ENCODE assay signal across 1 cellular context in the genomic region with DNA sequence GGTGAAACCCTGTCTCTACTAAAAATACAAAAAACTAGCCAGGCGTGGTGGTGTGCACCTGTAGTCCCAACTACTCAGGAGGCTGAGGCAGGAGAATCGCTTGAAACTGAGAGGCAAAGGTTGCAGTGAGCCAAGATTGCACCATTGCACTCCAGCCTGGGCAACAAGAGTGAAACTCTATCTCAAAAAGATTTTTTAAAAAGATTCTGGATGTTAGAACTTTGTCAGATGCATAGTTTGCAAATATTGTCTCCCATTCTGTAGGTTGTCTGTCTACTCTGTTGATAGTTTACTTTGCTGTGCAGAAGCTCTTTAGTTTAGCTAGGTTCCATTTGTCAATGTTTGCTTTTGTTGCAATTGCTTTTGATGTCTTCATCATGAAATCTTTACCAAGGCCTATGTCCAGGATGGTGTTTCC.
A peak's percentile ranks its signal among the peaks of the same experiment; 100 is the strongest.
TF ChIP-seq lines count a peak whose summit lies in the region.
"Not testable (repeated sequence)": the region's sequence is repeated elsewhere in the genome, so short reads cannot be mapped to it uniquely, and the experiment has no call there.

No MANE protein-coding gene starts in this region.

TF ChIP-seq in HepG2, 621 proteins besides CTCF, POLR2A, EP300 and RAD21 (continued from another document and continues in another):
- TF ChIP-seq MTA1 (CRISPR knock-in tag; IDR thresholded peaks at IDR 0.05; ENCODE audit: borderline replicate concordance) (peak; percentile 33; the same call in 1 of the 2 replicates), TARDBP (CRISPR knock-in tag; IDR thresholded peaks at IDR 0.05) (peak; percentile 81), ZNF331 (CRISPR knock-in tag; IDR thresholded peaks at IDR 0.05) (peak; percentile 78), ZNF792 (CRISPR knock-in tag; IDR thresholded peaks at IDR 0.05) (peak; percentile 82; the same call in 1 of the 2 replicates), MEIS1 (CRISPR knock-in tag; IDR thresholded peaks at IDR 0.05; ENCODE audit: borderline replicate concordance) (0 out of 2 replicates have a peak, but pooled peaks have one; percentile 51), FOXK1 (CRISPR knock-in tag; IDR thresholded peaks at IDR 0.05; ENCODE audit: borderline replicate concordance, low read depth) (peak; percentile 77), CCDC6 (CRISPR knock-in tag; IDR thresholded peaks at IDR 0.05) (peak; percentile 53; the same call in 1 of the 2 replicates), CEBPB (IDR thresholded peaks at IDR 0.05; ENCODE audit: borderline replicate concordance, low read depth, low read length) (peak; percentile 82), NCOA2 (CRISPR knock-in tag; IDR thresholded peaks at IDR 0.05) (peak; percentile 97), ZMYM3 (CRISPR knock-in tag; IDR thresholded peaks at IDR 0.05) (peak; percentile 97), SMC3 (IDR thresholded peaks at IDR 0.05; ENCODE audit: low read length) (peak; percentile 8; the same call in 1 of the 2 replicates), ZNF644 (CRISPR knock-in tag; IDR thresholded peaks at IDR 0.05; ENCODE audit: low read depth) (peak; percentile 87), TFE3 (CRISPR knock-in tag; IDR thresholded peaks at IDR 0.05) (peak; percentile 71; the same call in 1 of the 2 replicates), KLF11 (CRISPR knock-in tag; IDR thresholded peaks at IDR 0.05) (peak; percentile 69; the same call in 1 of the 2 replicates), KDM4B (CRISPR knock-in tag; IDR thresholded peaks at IDR 0.05) (0 out of 2 replicates have a peak, but pooled peaks have one; percentile 51), ZNF460 (CRISPR knock-in tag; IDR thresholded peaks at IDR 0.05; ENCODE audit: borderline replicate concordance) (peak; percentile 100), FOXA1 (IDR thresholded peaks at IDR 0.05) (peak; percentile 95), FOXA1 (CRISPR knock-in tag; IDR thresholded peaks at IDR 0.05) (peak; percentile 97), THRA (CRISPR knock-in tag; IDR thresholded peaks at IDR 0.05; ENCODE audit: borderline replicate concordance) (peak; percentile 85), DPF2 (CRISPR knock-in tag; IDR thresholded peaks at IDR 0.05; ENCODE audit: borderline replicate concordance, low read depth) (peak; percentile 89), KLF16 (CRISPR knock-in tag; IDR thresholded peaks at IDR 0.05) (peak in 1 of 2 experiments; percentile 86; a peak in 1 of 4 replicates), ZMYM2 (CRISPR knock-in tag; IDR thresholded peaks at IDR 0.05) (peak; percentile 99), ZNF580 (CRISPR knock-in tag; IDR thresholded peaks at IDR 0.05; ENCODE audit: borderline replicate concordance, low read depth) (peak; percentile 80; the same call in 1 of the 2 replicates), CBX5 (CRISPR knock-in tag; IDR thresholded peaks at IDR 0.05; ENCODE audit: borderline replicate concordance) (peak; percentile 85; the same call in 1 of the 2 replicates), SNAPC2 (CRISPR knock-in tag; IDR thresholded peaks at IDR 0.05) (peak; percentile 71; the same call in 1 of the 2 replicates), FOXA3 (CRISPR knock-in tag; IDR thresholded peaks at IDR 0.05) (peak; percentile 99), NCOR1 (IDR thresholded peaks at IDR 0.05; ENCODE audit: borderline replicate concordance, low read length) (peak; percentile 67; the same call in 1 of the 2 replicates), SALL2 (CRISPR knock-in tag; IDR thresholded peaks at IDR 0.05) (0 out of 2 replicates have a peak, but pooled peaks have one; percentile 36), FOXP1 (IDR thresholded peaks at IDR 0.05) (peak; percentile 91), FOXP1 (CRISPR knock-in tag; IDR thresholded peaks at IDR 0.05) (peak; percentile 98), ARNT2 (CRISPR knock-in tag; IDR thresholded peaks at IDR 0.05; ENCODE audit: low read depth) (peak; percentile 52; the same call in 1 of the 2 replicates), ZSCAN9 (CRISPR knock-in tag; IDR thresholded peaks at IDR 0.05; ENCODE audit: borderline replicate concordance) (peak; percentile 61; the same call in 1 of the 2 replicates)
- TF ChIP-seq, protein P1, sequence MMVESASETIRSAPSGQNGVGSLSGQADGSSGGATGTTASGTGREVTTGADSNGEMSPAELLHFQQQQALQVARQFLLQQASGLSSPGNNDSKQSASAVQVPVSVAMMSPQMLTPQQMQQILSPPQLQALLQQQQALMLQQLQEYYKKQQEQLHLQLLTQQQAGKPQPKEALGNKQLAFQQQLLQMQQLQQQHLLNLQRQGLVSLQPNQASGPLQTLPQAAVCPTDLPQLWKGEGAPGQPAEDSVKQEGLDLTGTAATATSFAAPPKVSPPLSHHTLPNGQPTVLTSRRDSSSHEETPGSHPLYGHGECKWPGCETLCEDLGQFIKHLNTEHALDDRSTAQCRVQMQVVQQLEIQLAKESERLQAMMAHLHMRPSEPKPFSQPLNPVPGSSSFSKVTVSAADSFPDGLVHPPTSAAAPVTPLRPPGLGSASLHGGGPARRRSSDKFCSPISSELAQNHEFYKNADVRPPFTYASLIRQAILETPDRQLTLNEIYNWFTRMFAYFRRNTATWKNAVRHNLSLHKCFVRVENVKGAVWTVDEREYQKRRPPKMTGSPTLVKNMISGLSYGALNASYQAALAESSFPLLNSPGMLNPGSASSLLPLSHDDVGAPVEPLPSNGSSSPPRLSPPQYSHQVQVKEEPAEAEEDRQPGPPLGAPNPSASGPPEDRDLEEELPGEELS (CRISPR knock-in tag; IDR thresholded peaks at IDR 0.05) = peak; percentile 97
- TF ChIP-seq, protein P2, sequence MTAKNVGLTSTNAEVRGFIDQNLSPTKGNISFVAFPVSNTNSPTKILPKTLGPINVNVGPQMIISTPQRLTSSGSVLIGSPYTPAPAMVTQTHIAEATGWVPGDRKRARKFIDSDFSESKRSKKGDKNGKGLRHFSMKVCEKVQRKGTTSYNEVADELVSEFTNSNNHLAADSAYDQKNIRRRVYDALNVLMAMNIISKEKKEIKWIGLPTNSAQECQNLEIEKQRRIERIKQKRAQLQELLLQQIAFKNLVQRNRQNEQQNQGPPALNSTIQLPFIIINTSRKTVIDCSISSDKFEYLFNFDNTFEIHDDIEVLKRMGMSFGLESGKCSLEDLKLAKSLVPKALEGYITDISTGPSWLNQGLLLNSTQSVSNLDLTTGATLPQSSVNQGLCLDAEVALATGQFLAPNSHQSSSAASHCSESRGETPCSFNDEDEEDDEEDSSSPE (CRISPR knock-in tag; IDR thresholded peaks at IDR 0.05) = 0 out of 2 replicates have a peak, but pooled peaks have one; percentile 5
- TF ChIP-seq, protein P3, sequence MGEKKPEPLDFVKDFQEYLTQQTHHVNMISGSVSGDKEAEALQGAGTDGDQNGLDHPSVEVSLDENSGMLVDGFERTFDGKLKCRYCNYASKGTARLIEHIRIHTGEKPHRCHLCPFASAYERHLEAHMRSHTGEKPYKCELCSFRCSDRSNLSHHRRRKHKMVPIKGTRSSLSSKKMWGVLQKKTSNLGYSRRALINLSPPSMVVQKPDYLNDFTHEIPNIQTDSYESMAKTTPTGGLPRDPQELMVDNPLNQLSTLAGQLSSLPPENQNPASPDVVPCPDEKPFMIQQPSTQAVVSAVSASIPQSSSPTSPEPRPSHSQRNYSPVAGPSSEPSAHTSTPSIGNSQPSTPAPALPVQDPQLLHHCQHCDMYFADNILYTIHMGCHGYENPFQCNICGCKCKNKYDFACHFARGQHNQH (CRISPR knock-in tag; IDR thresholded peaks at IDR 0.05) = peak; percentile 69; the same call in 1 of the 2 replicates
- TF ChIP-seq, protein P4, sequence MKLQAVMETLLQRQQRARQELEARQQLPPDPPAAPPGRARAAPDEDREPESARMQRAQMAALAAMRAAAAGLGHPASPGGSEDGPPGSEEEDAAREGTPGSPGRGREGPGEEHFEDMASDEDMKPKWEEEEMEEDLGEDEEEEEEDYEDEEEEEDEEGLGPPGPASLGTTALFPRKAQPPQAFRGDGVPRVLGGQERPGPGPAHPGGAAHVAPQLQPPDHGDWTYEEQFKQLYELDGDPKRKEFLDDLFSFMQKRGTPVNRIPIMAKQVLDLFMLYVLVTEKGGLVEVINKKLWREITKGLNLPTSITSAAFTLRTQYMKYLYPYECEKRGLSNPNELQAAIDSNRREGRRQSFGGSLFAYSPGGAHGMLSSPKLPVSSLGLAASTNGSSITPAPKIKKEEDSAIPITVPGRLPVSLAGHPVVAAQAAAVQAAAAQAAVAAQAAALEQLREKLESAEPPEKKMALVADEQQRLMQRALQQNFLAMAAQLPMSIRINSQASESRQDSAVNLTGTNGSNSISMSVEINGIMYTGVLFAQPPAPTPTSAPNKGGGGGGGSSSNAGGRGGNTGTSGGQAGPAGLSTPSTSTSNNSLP (IDR thresholded peaks at IDR 0.05; ENCODE audit: low read depth, low read length) = peak; percentile 89
- TF ChIP-seq, protein P5, sequence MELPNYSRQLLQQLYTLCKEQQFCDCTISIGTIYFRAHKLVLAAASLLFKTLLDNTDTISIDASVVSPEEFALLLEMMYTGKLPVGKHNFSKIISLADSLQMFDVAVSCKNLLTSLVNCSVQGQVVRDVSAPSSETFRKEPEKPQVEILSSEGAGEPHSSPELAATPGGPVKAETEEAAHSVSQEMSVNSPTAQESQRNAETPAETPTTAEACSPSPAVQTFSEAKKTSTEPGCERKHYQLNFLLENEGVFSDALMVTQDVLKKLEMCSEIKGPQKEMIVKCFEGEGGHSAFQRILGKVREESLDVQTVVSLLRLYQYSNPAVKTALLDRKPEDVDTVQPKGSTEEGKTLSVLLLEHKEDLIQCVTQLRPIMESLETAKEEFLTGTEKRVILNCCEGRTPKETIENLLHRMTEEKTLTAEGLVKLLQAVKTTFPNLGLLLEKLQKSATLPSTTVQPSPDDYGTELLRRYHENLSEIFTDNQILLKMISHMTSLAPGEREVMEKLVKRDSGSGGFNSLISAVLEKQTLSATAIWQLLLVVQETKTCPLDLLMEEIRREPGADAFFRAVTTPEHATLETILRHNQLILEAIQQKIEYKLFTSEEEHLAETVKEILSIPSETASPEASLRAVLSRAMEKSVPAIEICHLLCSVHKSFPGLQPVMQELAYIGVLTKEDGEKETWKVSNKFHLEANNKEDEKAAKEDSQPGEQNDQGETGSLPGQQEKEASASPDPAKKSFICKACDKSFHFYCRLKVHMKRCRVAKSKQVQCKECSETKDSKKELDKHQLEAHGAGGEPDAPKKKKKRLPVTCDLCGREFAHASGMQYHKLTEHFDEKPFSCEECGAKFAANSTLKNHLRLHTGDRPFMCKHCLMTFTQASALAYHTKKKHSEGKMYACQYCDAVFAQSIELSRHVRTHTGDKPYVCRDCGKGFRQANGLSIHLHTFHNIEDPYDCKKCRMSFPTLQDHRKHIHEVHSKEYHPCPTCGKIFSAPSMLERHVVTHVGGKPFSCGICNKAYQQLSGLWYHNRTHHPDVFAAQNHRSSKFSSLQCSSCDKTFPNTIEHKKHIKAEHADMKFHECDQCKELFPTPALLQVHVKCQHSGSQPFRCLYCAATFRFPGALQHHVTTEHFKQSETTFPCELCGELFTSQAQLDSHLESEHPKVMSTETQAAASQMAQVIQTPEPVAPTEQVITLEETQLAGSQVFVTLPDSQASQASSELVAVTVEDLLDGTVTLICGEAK (IDR thresholded peaks at IDR 0.05) = not testable (repeated sequence)
- TF ChIP-seq, protein P5 (CRISPR knock-in tag; IDR thresholded peaks at IDR 0.05) = peak; percentile 59; the same call in 1 of the 2 replicates
